In the genomic region with DNA sequence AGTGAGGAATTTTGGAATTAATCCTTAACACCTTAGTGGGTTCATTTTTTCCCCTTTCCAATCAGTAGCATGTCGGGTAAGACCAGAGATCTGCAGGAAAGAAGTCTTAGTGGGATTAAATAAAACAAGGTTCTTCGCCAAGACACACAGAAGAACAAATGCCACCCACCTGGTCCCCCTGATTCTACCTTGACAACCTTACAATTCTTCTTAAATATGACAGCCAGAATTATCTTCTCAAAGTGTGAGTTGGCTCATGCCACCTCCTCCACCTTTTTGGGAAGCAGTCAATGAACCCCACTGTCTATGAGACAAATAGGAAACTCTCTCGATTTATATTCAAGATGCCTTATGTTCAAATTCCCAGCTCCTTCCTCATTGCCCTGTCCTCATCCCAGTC, we compare ENCODE assay signal across 22 cellular contexts.
"Had no signal": no experiment of that assay in that cellular context is flagged by ENCODE, and none has a peak within 500 bp of the region (broad histone marks: within the 10 kb centered on the region; RNA-seq: fewer than 3 reads in every experiment).

No MANE protein-coding gene starts in this region.

- H3K27me3 ChIP-seq: colonic mucosa, dorsolateral prefrontal cortex, esophagus muscularis mucosa, foreskin keratinocyte, gastrocnemius medialis, heart left ventricle, heart right ventricle had no signal

- H3K4me1 ChIP-seq: colonic mucosa, esophagus muscularis mucosa, foreskin keratinocyte, gastrocnemius medialis, gastroesophageal sphincter, heart left ventricle, heart right ventricle had no signal

- H3K4me1 Mint-ChIP-seq: endodermal cell had no signal

- H3K27ac ChIP-seq: colonic mucosa, coronary artery, epithelial cell of prostate, esophagus muscularis mucosa, foreskin keratinocyte, gastrocnemius medialis, gastroesophageal sphincter, heart left ventricle, heart right ventricle had no signal

- H3K36me3 ChIP-seq: colonic mucosa, esophagus muscularis mucosa, gastrocnemius medialis, gastroesophageal sphincter, heart left ventricle, heart right ventricle had no signal

- H3K4me3 ChIP-seq: colonic mucosa, coronary artery, dorsolateral prefrontal cortex, esophagus muscularis mucosa, gastrocnemius medialis, gastroesophageal sphincter, heart left ventricle, heart right ventricle had no signal

- H3K27me3 Mint-ChIP-seq: dendritic cell treated with granulocyte-macrophage colony-stimulating factor and Interleukin-4, amounts not matched to agents 40 ng/mL and 50 ng/mL, for 4 days; effector memory CD8-positive, alpha-beta T cell had no signal

- H3K4me3 Mint-ChIP-seq: dendritic cell treated with granulocyte-macrophage colony-stimulating factor and Interleukin-4, amounts not matched to agents 40 ng/mL and 50 ng/mL, for 4 days; effector memory CD8-positive, alpha-beta T cell; endodermal cell had no signal

- H3K27ac Mint-ChIP-seq: dendritic cell treated with granulocyte-macrophage colony-stimulating factor and Interleukin-4, amounts not matched to agents 40 ng/mL and 50 ng/mL, for 4 days; effector memory CD8-positive, alpha-beta T cell; endodermal cell had no signal

- H3K9me3 Mint-ChIP-seq: dendritic cell treated with granulocyte-macrophage colony-stimulating factor and Interleukin-4, amounts not matched to agents 40 ng/mL and 50 ng/mL, for 4 days; endodermal cell had no signal

- DNase-seq: colonic mucosa; cortex of kidney; dermis blood vessel endothelial cell; dorsolateral prefrontal cortex; effector CD4-positive, alpha-beta T cell; effector CD8-positive, alpha-beta T cell; effector memory CD4-positive, alpha-beta T cell; effector memory CD8-positive, alpha-beta T cell; endodermal cell; erythroblast; foreskin fibroblast; foreskin keratinocyte; foreskin melanocyte; gastrocnemius medialis; glutamatergic neuron; heart left ventricle; heart right ventricle had no signal

- H3K9me3 ChIP-seq: colonic mucosa, esophagus muscularis mucosa, gastrocnemius medialis, gastroesophageal sphincter, heart left ventricle, heart right ventricle had no signal
